8 cellular contexts compared by ENCODE assay signal in genomic region chr12:22409071-22409951, GRCh38.
DNase-seq lines count a peak whose midpoint lies in the region; ATAC-seq, FAIRE-seq and TF ChIP-seq lines count a peak whose summit lies in the region.

No MANE protein-coding gene starts in this region.

- no peaks in the 10 kb centered on the region for H4K20me1 ChIP-seq in HepG2 (ENCODE audit: insufficient read depth, low read length)

- intact Hi-C loops in HepG2 (cut with micrococcal nuclease; ENCODE audit: unreplicated experiment), result no loop called here

- POLR2A ChIA-PET in HepG2 (lab: Yijun Ruan, JAX), result no interaction called here

- in situ Hi-C loops in HepG2 (cut with HindIII; ENCODE audit: extremely low pct_ligation_motif_present, low pct_unique_long_range_greater_than_20kb), result no loop called here

- 23% methylated on average over 12 of the region's 14 CpGs for WGBS in HepG2 (ENCODE audit: low lambda C conversion rate)

- TF ChIP-seq CTCF in HepG2 (CRISPR knock-in tag; IDR thresholded peaks at IDR 0.05), result no peak

- H3K4me3 ChIP-seq in HepG2 (replicated peaks in 1 of 3; ENCODE audit: insufficient read depth in 1 of 3, low read depth in 2 of 3, low read length in 3 of 3), result no peak overlapping the region

- FAIRE-seq in HepG2 (lab: Jason Lieb, UNC), result no peak

- no peak overlapping the region for H2AFZ ChIP-seq in HepG2 (ENCODE audit: low read length)

- no peak for TF ChIP-seq RAD21 in HepG2 (CRISPR knock-in tag; IDR thresholded peaks at IDR 0.05)

- H3K36me3 ChIP-seq in HepG2 (replicated peaks in 1 of 2; ENCODE audit: control insufficient read depth in 1 of 2, insufficient read depth in 2 of 2, low read length in 2 of 2), result no peaks in the 10 kb centered on the region

- CTCF ChIA-PET in HepG2 (lab: Yijun Ruan, JAX; ENCODE audit: low intra/inter-chr PET ratio, low total read pairs), result no interaction called here

- no peak for TF ChIP-seq POLR2A in HepG2 (IDR thresholded peaks at IDR 0.05; ENCODE audit: insufficient read depth in 1 of 2, low read depth in 2 of 2, low read length in 2 of 2)

- no peaks in the 10 kb centered on the region; a peak in 1 of 5 replicates for H3K27me3 ChIP-seq in HepG2 (ENCODE audit: control insufficient read depth in 1 of 2, insufficient read depth in 2 of 2, low read length in 2 of 2)

- H3K9ac ChIP-seq in HepG2 (ENCODE audit: insufficient read depth, low read depth, low read length), result no peak overlapping the region

- peak; percentile 26 for DNase-seq in NCI-H82 (lab: John Stamatoyannopoulos, UW)
- no peak for DNase-seq in NCI-H82 treated with DMSO at 0.1 percent for 48 hours (lab: John Stamatoyannopoulos, UW; ENCODE audit: unreplicated experiment)
- peak; percentile 25 for DNase-seq in activated CD4-positive, alpha-beta T cell treated with anti-CD3 and anti-CD28 coated beads, Interleukin-2, amount 50 U/mL, for 1 hour
- DNase-seq in HepG2 (ENCODE audit: low spot score), result no peak
- no peak for DNase-seq in NCI-H510A (lab: John Stamatoyannopoulos, UW)
- no peak for DNase-seq in SIG-M5 treated with dmso at 0.1 percent for 504 hours (lab: John Stamatoyannopoulos, UW; ENCODE audit: unreplicated experiment)
- DNase-seq in pons (ENCODE audit: low spot score), result no peak

- H3K79me2 ChIP-seq in HepG2 (ENCODE audit: insufficient read depth, low read length), result no peaks in the 10 kb centered on the region

- no peaks in the 10 kb centered on the region for H3K9me3 ChIP-seq in HepG2 (ENCODE audit: low read length)

- H3K27ac ChIP-seq in HepG2 (ENCODE audit: extremely low read length, insufficient read depth, low read length), result no peak overlapping the region

- TF ChIP-seq EP300 in HepG2 (IDR thresholded peaks at IDR 0.05; ENCODE audit: low read depth in 2 of 2, low read length in 2 of 2) (no peak), HepG2 (CRISPR knock-in tag; IDR thresholded peaks at IDR 0.05; ENCODE audit: borderline replicate concordance) (no peak)

- H3K4me1 ChIP-seq in HepG2 (ENCODE audit: insufficient read depth, low read length), result no peaks in the 10 kb centered on the region

- no peak overlapping the region for H3K4me2 ChIP-seq in HepG2 (ENCODE audit: low read depth, low read length)

- ATAC-seq in HG02884 (IDR thresholded peaks at IDR 0.05; ENCODE audit: unreplicated experiment) (peak; percentile 86), HepG2 (no peak)

- no TSS peak for BruUV-seq in HepG2 (replicated peaks; lab: Mats Ljungman, UMichigan)

TF ChIP-seq in HepG2, 621 proteins besides CTCF, POLR2A, EP300 and RAD21:
- 0 out of 2 replicates have a peak, but pooled peaks have one; percentile 2 for TF ChIP-seq CEBPB (IDR thresholded peaks at IDR 0.05; ENCODE audit: borderline replicate concordance, low read depth, low read length)
- TF ChIP-seq ZBTB37 (CRISPR knock-in tag; IDR thresholded peaks at IDR 0.05), result no peak

Comparison
In these comparisons a context has a peak if more than half of its experiments do, and no peak if none do; other contexts are left out.
1. DNase-seq: peak in NCI-H82 (single experiment) and activated CD4-positive, alpha-beta T cell treated with anti-CD3 and anti-CD28 coated beads, Interleukin-2, amount 50 U/mL, for 1 hour (single experiment); none in NCI-H82 treated with DMSO at 0.1 percent for 48 hours (single experiment), HepG2 (single experiment), NCI-H510A (single experiment), SIG-M5 treated with dmso at 0.1 percent for 504 hours (single experiment) and pons (single experiment).